Comparison of ENCODE assay signal across 1 cellular context in the genomic region with DNA sequence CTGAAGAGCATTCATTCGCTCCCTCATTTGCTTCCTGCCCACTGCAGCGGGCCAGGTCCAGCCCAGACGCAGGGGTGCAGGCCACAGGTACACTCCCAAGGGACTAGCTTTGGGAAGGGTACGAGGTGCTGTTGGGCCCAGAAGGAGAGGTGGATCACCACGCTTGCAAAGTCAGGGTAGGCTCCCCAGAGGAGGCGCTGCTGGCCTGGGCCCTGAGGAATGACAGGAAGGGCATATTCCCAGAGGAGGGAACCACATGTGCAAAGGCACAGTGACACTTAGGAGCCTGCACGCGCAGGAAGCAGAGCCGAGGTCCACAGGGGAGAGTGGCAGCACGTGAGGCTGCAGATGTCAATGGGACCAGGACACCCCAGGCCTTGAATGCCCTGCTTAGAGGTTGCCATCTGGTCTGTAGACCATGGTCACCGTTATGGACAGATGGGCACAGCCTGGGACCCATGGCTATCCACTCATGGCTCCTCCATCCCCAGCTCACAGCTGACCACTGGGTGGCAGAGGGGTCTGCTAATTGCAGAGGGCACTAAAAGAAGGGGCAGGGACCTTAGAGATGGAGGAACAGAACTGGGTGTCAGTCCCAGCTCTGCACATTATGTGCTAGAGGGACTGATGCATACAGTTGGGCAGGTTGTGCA.
TF ChIP-seq lines count a peak whose summit lies in the region.

No MANE protein-coding gene starts in this region.

TF ChIP-seq in endothelial cell of umbilical vein, 7 proteins besides CTCF, POLR2A, EP300 and RAD21:
- TF ChIP-seq MYC (IDR thresholded peaks at IDR 0.05; ENCODE audit: low read depth, low read length) (no peak), POLR2AphosphoS5 (IDR thresholded peaks at IDR 0.05; ENCODE audit: insufficient read depth, low read depth, low read length) (no peak), JUN (IDR thresholded peaks at IDR 0.05; ENCODE audit: borderline replicate concordance, insufficient read depth, insufficient read length, low read depth) (no peak), GATA2 (IDR thresholded peaks at IDR 0.05; ENCODE audit: insufficient read depth, insufficient read length, low read depth, low read length) (no peak), FOS (IDR thresholded peaks at IDR 0.05; ENCODE audit: borderline replicate concordance, insufficient read depth, low read length) (no peak), EZH2 (IDR thresholded peaks at IDR 0.05; ENCODE audit: borderline replicate concordance, low read depth, low read length, severe bottlenecking) (no peak)
- TF ChIP-seq, protein P1, sequence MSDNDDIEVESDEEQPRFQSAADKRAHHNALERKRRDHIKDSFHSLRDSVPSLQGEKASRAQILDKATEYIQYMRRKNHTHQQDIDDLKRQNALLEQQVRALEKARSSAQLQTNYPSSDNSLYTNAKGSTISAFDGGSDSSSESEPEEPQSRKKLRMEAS (IDR thresholded peaks at IDR 0.05; ENCODE audit: insufficient read depth, insufficient read length) = no peak
